In the genomic region with DNA sequence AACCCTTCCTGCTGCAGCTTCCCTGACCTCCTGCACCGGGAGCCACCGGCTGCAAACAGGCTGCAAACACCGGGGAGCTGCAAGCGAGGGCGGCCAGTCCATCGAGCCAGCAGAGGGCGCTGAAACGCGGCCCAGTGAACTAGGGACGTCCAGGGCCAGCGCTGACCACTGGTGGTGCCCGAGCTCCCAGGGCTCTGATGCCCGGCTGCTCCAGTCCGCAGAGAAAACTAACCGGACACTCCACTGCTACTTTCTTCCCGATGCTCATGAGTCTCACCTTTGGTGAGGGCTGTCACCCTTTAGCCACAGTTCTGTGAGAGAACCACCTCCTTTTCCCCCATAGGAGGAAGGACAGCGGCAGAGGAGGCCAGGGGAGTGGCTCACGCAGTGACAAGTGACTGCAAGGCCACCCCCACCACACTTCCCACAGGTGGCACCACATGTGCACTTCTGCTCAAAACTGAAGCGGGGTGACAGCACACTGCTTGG, we compare ENCODE assay signal across 1 cellular context.
TF ChIP-seq lines count a peak whose summit lies in the region.

No MANE protein-coding gene starts in this region.

TF ChIP-seq in HepG2, 621 proteins besides CTCF, POLR2A, EP300 and RAD21 (continued from another document and continues in another):
- TF ChIP-seq, protein P1, sequence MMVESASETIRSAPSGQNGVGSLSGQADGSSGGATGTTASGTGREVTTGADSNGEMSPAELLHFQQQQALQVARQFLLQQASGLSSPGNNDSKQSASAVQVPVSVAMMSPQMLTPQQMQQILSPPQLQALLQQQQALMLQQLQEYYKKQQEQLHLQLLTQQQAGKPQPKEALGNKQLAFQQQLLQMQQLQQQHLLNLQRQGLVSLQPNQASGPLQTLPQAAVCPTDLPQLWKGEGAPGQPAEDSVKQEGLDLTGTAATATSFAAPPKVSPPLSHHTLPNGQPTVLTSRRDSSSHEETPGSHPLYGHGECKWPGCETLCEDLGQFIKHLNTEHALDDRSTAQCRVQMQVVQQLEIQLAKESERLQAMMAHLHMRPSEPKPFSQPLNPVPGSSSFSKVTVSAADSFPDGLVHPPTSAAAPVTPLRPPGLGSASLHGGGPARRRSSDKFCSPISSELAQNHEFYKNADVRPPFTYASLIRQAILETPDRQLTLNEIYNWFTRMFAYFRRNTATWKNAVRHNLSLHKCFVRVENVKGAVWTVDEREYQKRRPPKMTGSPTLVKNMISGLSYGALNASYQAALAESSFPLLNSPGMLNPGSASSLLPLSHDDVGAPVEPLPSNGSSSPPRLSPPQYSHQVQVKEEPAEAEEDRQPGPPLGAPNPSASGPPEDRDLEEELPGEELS (CRISPR knock-in tag; IDR thresholded peaks at IDR 0.05): peak; percentile 22; the same call in 1 of the 2 replicates
- TF ChIP-seq, protein P2, sequence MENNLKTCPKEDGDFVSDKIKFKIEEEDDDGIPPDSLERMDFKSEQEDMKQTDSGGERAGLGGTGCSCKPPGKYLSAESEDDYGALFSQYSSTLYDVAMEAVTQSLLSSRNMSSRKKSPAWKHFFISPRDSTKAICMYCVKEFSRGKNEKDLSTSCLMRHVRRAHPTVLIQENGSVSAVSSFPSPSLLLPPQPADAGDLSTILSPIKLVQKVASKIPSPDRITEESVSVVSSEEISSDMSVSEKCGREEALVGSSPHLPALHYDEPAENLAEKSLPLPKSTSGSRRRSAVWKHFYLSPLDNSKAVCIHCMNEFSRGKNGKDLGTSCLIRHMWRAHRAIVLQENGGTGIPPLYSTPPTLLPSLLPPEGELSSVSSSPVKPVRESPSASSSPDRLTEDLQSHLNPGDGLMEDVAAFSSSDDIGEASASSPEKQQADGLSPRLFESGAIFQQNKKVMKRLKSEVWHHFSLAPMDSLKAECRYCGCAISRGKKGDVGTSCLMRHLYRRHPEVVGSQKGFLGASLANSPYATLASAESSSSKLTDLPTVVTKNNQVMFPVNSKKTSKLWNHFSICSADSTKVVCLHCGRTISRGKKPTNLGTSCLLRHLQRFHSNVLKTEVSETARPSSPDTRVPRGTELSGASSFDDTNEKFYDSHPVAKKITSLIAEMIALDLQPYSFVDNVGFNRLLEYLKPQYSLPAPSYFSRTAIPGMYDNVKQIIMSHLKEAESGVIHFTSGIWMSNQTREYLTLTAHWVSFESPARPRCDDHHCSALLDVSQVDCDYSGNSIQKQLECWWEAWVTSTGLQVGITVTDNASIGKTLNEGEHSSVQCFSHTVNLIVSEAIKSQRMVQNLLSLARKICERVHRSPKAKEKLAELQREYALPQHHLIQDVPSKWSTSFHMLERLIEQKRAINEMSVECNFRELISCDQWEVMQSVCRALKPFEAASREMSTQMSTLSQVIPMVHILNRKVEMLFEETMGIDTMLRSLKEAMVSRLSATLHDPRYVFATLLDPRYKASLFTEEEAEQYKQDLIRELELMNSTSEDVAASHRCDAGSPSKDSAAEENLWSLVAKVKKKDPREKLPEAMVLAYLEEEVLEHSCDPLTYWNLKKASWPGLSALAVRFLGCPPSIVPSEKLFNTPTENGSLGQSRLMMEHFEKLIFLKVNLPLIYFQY (CRISPR knock-in tag; IDR thresholded peaks at IDR 0.05; ENCODE audit: borderline replicate concordance): 0 out of 2 replicates have a peak, but pooled peaks have one; percentile 47
- TF ChIP-seq ZBTB7A (CRISPR knock-in tag; IDR thresholded peaks at IDR 0.05) (no peak), NPAS2 (CRISPR knock-in tag; IDR thresholded peaks at IDR 0.05; ENCODE audit: borderline replicate concordance) (no peak), TSC22D2 (CRISPR knock-in tag; IDR thresholded peaks at IDR 0.05; ENCODE audit: borderline replicate concordance) (no peak), PTBP1 (IDR thresholded peaks at IDR 0.05; ENCODE audit: low read depth, low read length, poor library complexity, severe bottlenecking) (no peak), RBFOX2 (IDR thresholded peaks at IDR 0.05; ENCODE audit: low read depth, low read length) (no peak), JARID2 (CRISPR knock-in tag; IDR thresholded peaks at IDR 0.05; ENCODE audit: insufficient replicate concordance) (no peak), ZNF292 (CRISPR knock-in tag; IDR thresholded peaks at IDR 0.05; ENCODE audit: borderline replicate concordance, low read depth) (peak; percentile 88; the same call in 1 of the 2 replicates), RORA (CRISPR knock-in tag; IDR thresholded peaks at IDR 0.05) (no peak), ISL2 (CRISPR knock-in tag; IDR thresholded peaks at IDR 0.05) (no peak), HNF4A (CRISPR knock-in tag; IDR thresholded peaks at IDR 0.05) (no peak), ZNF274 (CRISPR knock-in tag; IDR thresholded peaks at IDR 0.05) (no peak), ETV6 (CRISPR knock-in tag; conservative IDR thresholded peaks at IDR 0.05) (no peak), ZNF549 (CRISPR knock-in tag; IDR thresholded peaks at IDR 0.05) (no peak), ZBTB42 (CRISPR knock-in tag; IDR thresholded peaks at IDR 0.05) (no peak), SMAD1 (CRISPR knock-in tag; IDR thresholded peaks at IDR 0.05; ENCODE audit: borderline replicate concordance, low read depth) (peak; percentile 51; the same call in 1 of the 2 replicates), GATAD2A (CRISPR knock-in tag; IDR thresholded peaks at IDR 0.05) (0 out of 2 replicates have a peak, but pooled peaks have one; percentile 52), ARNTL (CRISPR knock-in tag; IDR thresholded peaks at IDR 0.05) (no peak), STAG1 (CRISPR knock-in tag; IDR thresholded peaks at IDR 0.05) (peak; percentile 96), FOXA1 (IDR thresholded peaks at IDR 0.05) (no peak), FOXA1 (CRISPR knock-in tag; IDR thresholded peaks at IDR 0.05) (no peak; the same call in 1 of the 2 replicates), ZFP90 (CRISPR knock-in tag; IDR thresholded peaks at IDR 0.05; ENCODE audit: borderline replicate concordance) (no peak)
- TF ChIP-seq, protein P3, sequence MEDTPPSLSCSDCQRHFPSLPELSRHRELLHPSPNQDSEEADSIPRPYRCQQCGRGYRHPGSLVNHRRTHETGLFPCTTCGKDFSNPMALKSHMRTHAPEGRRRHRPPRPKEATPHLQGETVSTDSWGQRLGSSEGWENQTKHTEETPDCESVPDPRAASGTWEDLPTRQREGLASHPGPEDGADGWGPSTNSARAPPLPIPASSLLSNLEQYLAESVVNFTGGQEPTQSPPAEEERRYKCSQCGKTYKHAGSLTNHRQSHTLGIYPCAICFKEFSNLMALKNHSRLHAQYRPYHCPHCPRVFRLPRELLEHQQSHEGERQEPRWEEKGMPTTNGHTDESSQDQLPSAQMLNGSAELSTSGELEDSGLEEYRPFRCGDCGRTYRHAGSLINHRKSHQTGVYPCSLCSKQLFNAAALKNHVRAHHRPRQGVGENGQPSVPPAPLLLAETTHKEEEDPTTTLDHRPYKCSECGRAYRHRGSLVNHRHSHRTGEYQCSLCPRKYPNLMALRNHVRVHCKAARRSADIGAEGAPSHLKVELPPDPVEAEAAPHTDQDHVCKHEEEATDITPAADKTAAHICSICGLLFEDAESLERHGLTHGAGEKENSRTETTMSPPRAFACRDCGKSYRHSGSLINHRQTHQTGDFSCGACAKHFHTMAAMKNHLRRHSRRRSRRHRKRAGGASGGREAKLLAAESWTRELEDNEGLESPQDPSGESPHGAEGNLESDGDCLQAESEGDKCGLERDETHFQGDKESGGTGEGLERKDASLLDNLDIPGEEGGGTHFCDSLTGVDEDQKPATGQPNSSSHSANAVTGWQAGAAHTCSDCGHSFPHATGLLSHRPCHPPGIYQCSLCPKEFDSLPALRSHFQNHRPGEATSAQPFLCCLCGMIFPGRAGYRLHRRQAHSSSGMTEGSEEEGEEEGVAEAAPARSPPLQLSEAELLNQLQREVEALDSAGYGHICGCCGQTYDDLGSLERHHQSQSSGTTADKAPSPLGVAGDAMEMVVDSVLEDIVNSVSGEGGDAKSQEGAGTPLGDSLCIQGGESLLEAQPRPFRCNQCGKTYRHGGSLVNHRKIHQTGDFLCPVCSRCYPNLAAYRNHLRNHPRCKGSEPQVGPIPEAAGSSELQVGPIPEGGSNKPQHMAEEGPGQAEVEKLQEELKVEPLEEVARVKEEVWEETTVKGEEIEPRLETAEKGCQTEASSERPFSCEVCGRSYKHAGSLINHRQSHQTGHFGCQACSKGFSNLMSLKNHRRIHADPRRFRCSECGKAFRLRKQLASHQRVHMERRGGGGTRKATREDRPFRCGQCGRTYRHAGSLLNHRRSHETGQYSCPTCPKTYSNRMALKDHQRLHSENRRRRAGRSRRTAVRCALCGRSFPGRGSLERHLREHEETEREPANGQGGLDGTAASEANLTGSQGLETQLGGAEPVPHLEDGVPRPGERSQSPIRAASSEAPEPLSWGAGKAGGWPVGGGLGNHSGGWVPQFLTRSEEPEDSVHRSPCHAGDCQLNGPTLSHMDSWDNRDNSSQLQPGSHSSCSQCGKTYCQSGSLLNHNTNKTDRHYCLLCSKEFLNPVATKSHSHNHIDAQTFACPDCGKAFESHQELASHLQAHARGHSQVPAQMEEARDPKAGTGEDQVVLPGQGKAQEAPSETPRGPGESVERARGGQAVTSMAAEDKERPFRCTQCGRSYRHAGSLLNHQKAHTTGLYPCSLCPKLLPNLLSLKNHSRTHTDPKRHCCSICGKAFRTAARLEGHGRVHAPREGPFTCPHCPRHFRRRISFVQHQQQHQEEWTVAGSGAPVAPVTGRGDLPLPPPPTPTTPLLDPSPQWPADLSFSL (CRISPR knock-in tag; IDR thresholded peaks at IDR 0.05): peak; percentile 49; the same call in 1 of the 2 replicates
- TF ChIP-seq, protein P4, sequence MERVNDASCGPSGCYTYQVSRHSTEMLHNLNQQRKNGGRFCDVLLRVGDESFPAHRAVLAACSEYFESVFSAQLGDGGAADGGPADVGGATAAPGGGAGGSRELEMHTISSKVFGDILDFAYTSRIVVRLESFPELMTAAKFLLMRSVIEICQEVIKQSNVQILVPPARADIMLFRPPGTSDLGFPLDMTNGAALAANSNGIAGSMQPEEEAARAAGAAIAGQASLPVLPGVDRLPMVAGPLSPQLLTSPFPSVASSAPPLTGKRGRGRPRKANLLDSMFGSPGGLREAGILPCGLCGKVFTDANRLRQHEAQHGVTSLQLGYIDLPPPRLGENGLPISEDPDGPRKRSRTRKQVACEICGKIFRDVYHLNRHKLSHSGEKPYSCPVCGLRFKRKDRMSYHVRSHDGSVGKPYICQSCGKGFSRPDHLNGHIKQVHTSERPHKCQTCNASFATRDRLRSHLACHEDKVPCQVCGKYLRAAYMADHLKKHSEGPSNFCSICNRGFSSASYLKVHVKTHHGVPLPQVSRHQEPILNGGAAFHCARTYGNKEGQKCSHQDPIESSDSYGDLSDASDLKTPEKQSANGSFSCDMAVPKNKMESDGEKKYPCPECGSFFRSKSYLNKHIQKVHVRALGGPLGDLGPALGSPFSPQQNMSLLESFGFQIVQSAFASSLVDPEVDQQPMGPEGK (CRISPR knock-in tag; IDR thresholded peaks at IDR 0.05): 0 out of 2 replicates have a peak, but pooled peaks have one; percentile 10
- TF ChIP-seq, protein P5, sequence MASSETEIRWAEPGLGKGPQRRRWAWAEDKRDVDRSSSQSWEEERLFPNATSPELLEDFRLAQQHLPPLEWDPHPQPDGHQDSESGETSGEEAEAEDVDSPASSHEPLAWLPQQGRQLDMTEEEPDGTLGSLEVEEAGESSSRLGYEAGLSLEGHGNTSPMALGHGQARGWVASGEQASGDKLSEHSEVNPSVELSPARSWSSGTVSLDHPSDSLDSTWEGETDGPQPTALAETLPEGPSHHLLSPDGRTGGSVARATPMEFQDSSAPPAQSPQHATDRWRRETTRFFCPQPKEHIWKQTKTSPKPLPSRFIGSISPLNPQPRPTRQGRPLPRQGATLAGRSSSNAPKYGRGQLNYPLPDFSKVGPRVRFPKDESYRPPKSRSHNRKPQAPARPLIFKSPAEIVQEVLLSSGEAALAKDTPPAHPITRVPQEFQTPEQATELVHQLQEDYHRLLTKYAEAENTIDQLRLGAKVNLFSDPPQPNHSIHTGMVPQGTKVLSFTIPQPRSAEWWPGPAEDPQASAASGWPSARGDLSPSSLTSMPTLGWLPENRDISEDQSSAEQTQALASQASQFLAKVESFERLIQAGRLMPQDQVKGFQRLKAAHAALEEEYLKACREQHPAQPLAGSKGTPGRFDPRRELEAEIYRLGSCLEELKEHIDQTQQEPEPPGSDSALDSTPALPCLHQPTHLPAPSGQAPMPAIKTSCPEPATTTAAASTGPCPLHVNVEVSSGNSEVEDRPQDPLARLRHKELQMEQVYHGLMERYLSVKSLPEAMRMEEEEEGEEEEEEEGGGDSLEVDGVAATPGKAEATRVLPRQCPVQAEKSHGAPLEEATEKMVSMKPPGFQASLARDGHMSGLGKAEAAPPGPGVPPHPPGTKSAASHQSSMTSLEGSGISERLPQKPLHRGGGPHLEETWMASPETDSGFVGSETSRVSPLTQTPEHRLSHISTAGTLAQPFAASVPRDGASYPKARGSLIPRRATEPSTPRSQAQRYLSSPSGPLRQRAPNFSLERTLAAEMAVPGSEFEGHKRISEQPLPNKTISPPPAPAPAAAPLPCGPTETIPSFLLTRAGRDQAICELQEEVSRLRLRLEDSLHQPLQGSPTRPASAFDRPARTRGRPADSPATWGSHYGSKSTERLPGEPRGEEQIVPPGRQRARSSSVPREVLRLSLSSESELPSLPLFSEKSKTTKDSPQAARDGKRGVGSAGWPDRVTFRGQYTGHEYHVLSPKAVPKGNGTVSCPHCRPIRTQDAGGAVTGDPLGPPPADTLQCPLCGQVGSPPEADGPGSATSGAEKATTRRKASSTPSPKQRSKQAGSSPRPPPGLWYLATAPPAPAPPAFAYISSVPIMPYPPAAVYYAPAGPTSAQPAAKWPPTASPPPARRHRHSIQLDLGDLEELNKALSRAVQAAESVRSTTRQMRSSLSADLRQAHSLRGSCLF (CRISPR knock-in tag; IDR thresholded peaks at IDR 0.05; ENCODE audit: borderline replicate concordance): no peak
